Comparison of ENCODE assay signal across 9 cellular contexts in genomic region chr12:118358607-118359540, GRCh38. TPM values are rescaled to one million over a fixed set of nuclear protein-coding genes. Genes with fewer than 3 reads are reported as not detected.
DNase-seq lines count a peak whose midpoint lies in the region; ATAC-seq and TF ChIP-seq lines count a peak whose summit lies in the region.
"Had no signal": no experiment of that assay in that cellular context is flagged by ENCODE, and none has a peak within 500 bp of the region (broad histone marks: within the 10 kb centered on the region; RNA-seq: fewer than 3 reads in every experiment).

No MANE protein-coding gene starts in this region.

- TF ChIP-seq CTCF in DND-41 (IDR thresholded peaks at IDR 0.05; ENCODE audit: borderline replicate concordance, extremely low read depth, low read length, poor library complexity, severe bottlenecking) = no peak
- TF ChIP-seq CTCF in body of pancreas (IDR thresholded peaks at IDR 0.05) = no peak

- H3K4me1 ChIP-seq in DND-41 (ENCODE audit: insufficient read depth, low read length) = peaks cover 41% of the 10 kb centered on the region
- peaks cover 4 to 14% of the 10 kb centered on the region in 2 donors for H3K4me1 ChIP-seq in mucosa of rectum (ENCODE audit: control insufficient read depth in 2 of 2, insufficient read depth in 2 of 2, low read length in 2 of 2)
- H3K4me1 ChIP-seq in body of pancreas = peaks cover 18% of the 10 kb centered on the region

- ATAC-seq in DND-41 (ENCODE audit: insufficient read depth, low read depth) (peak; percentile 59), body of pancreas (no peak), HG03108 (IDR thresholded peaks at IDR 0.05; ENCODE audit: unreplicated experiment) (no peak)
- ATAC-seq in activated CD8-positive, alpha-beta T cell treated with anti-CD3 and anti-CD28 coated beads, Interleukin-2, amount 10 ng/mL, durations not matched to agents 7 days and 5 days = peak; percentile 49

- CTCF ChIA-PET in activated CD8-positive, alpha-beta T cell treated with anti-CD3 and anti-CD28 coated beads, Interleukin-2, amount 10 ng/mL, durations not matched to agents 7 days and 5 days (lab: Charles Lee) = interaction anchor here (0.8 to 6.5 kb wide), 14 partner anchors 8 to 484 kb away, joined by 3 to 146 read pairs (median 6); partner anchors contain the start of genes SUDS3 and TAOK3

- H3K27ac ChIP-seq in DND-41 (ENCODE audit: low read length) = peak overlapping the region; percentile 91
- H3K27ac ChIP-seq in mucosa of rectum (ENCODE audit: low read depth in 2 of 2, low read length in 2 of 2) = peak overlapping the region; percentile 54 to 77
- peak overlapping the region in 2 of 4 donors; percentile 18 to 77 for H3K27ac ChIP-seq in body of pancreas

- H3K79me2 ChIP-seq in DND-41 (ENCODE audit: insufficient read depth, low read length) = peaks cover 57% of the 10 kb centered on the region

- 0 out of 2 replicates have a peak, but pooled peaks cover 10% of the 10 kb centered on the region for H3K36me3 ChIP-seq in DND-41 (ENCODE audit: insufficient read depth, low read length)
- peaks cover 3 to 6% of the 10 kb centered on the region in 2 donors for H3K36me3 ChIP-seq in mucosa of rectum (ENCODE audit: control insufficient read depth in 2 of 2, insufficient read depth in 2 of 2, low read length in 2 of 2)
- no peaks in the 10 kb centered on the region for H3K36me3 ChIP-seq in body of pancreas (replicated peaks in 1 of 2; ENCODE audit: insufficient read depth in 1 of 2, low read depth in 2 of 2)

- H3K4me1 Mint-ChIP-seq in activated CD8-positive, alpha-beta T cell treated with anti-CD3 and anti-CD28 coated beads, Interleukin-2, amount 10 ng/mL, durations not matched to agents 7 days and 5 days (ENCODE audit: low read depth) = peaks cover 34% of the 10 kb centered on the region

- H3K36me3 Mint-ChIP-seq in activated CD8-positive, alpha-beta T cell treated with anti-CD3 and anti-CD28 coated beads, Interleukin-2, amount 10 ng/mL, durations not matched to agents 7 days and 5 days (ENCODE audit: low read depth) = peaks cover 18% of the 10 kb centered on the region

- no peaks in the 10 kb centered on the region for H3K9me3 ChIP-seq in DND-41 (ENCODE audit: insufficient read depth, low read length, severe bottlenecking)
- H3K9me3 ChIP-seq in mucosa of rectum (ENCODE audit: control insufficient read depth in 2 of 2, low read length in 2 of 2) = no peaks in the 10 kb centered on the region
- no peaks in the 10 kb centered on the region for H3K9me3 ChIP-seq in body of pancreas

- peak overlapping the region; percentile 88 for H3K4me3 Mint-ChIP-seq in activated CD8-positive, alpha-beta T cell treated with anti-CD3 and anti-CD28 coated beads, Interleukin-2, amount 10 ng/mL, durations not matched to agents 7 days and 5 days
- H3K4me3 Mint-ChIP-seq: nephron had no signal

- no peak for TF ChIP-seq POLR2A in body of pancreas (IDR thresholded peaks at IDR 0.05)

- H4K20me1 ChIP-seq in DND-41 (ENCODE audit: insufficient read depth, low read length) = no peaks in the 10 kb centered on the region

- DNase-seq in DND-41 (no peak), H4 (ENCODE audit: low spot score) (no peak), body of pancreas (no peak), iPS-NIHi11 (ENCODE audit: low spot score) (no peak)
- DNase-seq in Jurkat, Clone E6-1 (ENCODE audit: low read depth, low spot score) = peak; percentile 60
- no peak for DNase-seq in activated CD8-positive, alpha-beta T cell treated with anti-CD3 and anti-CD28 coated beads, Interleukin-2, amount 10 ng/mL, durations not matched to agents 7 days and 5 days

- intact Hi-C loops in body of pancreas (cut with DNase I) = no loop called here

- 48 to 64% methylated on average over 8 of the region's 8 CpGs for WGBS in body of pancreas, 2 donors

- peak overlapping the region; percentile 84 for H3K4me2 ChIP-seq in DND-41 (ENCODE audit: insufficient read depth, low read length)

- H3K4me3 ChIP-seq in DND-41 (ENCODE audit: low read depth in 1 of 2, low read length in 2 of 2) (peak overlapping the region; percentile 66 to 71), mucosa of rectum (ENCODE audit: low read length in 2 of 2) (peak overlapping the region; percentile 58 to 73), body of pancreas (no peak overlapping the region)
- peak overlapping the region; percentile 67 for H3K4me3 ChIP-seq in Jurkat, Clone E6-1 (ENCODE audit: low read length)

- H3K27me3 ChIP-seq in DND-41 (ENCODE audit: insufficient read depth, low read length, poor library complexity) = no peaks in the 10 kb centered on the region
- no peaks in the 10 kb centered on the region for H3K27me3 ChIP-seq in mucosa of rectum (ENCODE audit: control insufficient read depth in 2 of 2, insufficient read depth in 2 of 2, low read length in 2 of 2)
- H3K27me3 ChIP-seq in body of pancreas = no peaks in the 10 kb centered on the region

- peak overlapping the region; percentile 90 for H3K27ac Mint-ChIP-seq in activated CD8-positive, alpha-beta T cell treated with anti-CD3 and anti-CD28 coated beads, Interleukin-2, amount 10 ng/mL, durations not matched to agents 7 days and 5 days

- H3K9ac ChIP-seq in DND-41 (ENCODE audit: low read depth, low read length) (peak overlapping the region; percentile 74), mucosa of rectum (ENCODE audit: low read depth in 1 of 2, low read length in 2 of 2) (peak overlapping the region; percentile 65 to 66)

- peak overlapping the region; percentile 70 for H2AFZ ChIP-seq in DND-41 (ENCODE audit: low read depth, low read length)

- H3K9me3 Mint-ChIP-seq in activated CD8-positive, alpha-beta T cell treated with anti-CD3 and anti-CD28 coated beads, Interleukin-2, amount 10 ng/mL, durations not matched to agents 7 days and 5 days (ENCODE audit: insufficient read depth) = peaks cover 8% of the 10 kb centered on the region
- H3K9me3 Mint-ChIP-seq: nephron had no signal

- POLR2A ChIA-PET in activated CD8-positive, alpha-beta T cell treated with anti-CD3 and anti-CD28 coated beads, Interleukin-2, amount 10 ng/mL, durations not matched to agents 7 days and 5 days (lab: Charles Lee) = interaction anchor here (0.6 to 5.0 kb wide), 6 partner anchors 8 to 145 kb away, joined by 3 to 35 read pairs (median 4); partner anchors contain the start of genes SUDS3 and TAOK3

- no peaks in the 10 kb centered on the region for H3K27me3 Mint-ChIP-seq in activated CD8-positive, alpha-beta T cell treated with anti-CD3 and anti-CD28 coated beads, Interleukin-2, amount 10 ng/mL, durations not matched to agents 7 days and 5 days (ENCODE audit: low read depth)

RNA-seq across cellular contexts. Expression of gene TAOK3, which starts 13.8 kb away (rescaled TPM):
- polyA plus RNA-seq in Jurkat, Clone E6-1 (2012; ENCODE audit: insufficient read depth, insufficient read length) = 55.1 TPM
- total RNA-seq in activated CD8-positive, alpha-beta T cell treated with anti-CD3 and anti-CD28 coated beads, Interleukin-2, amount 10 ng/mL, durations not matched to agents 7 days and 5 days = 10 to 100 TPM; 57.1 to 61.4 TPM
- total RNA-seq in H4 (2014; rRNA removed; shearing (Covaris generic)) = 14.1 and 24.1 TPM in 2 replicates
- total RNA-seq in body of pancreas = 10 to 100 TPM; 15.6 to 29.3 TPM

RNA-seq across cellular contexts. Expression of gene SUDS3, which starts 17.5 kb away (rescaled TPM):
- polyA plus RNA-seq in Jurkat, Clone E6-1 (2012; ENCODE audit: insufficient read depth, insufficient read length) = 26.1 TPM
- 10 to 100 TPM; 23.3 to 25.3 TPM for total RNA-seq in activated CD8-positive, alpha-beta T cell treated with anti-CD3 and anti-CD28 coated beads, Interleukin-2, amount 10 ng/mL, durations not matched to agents 7 days and 5 days
- total RNA-seq in H4 (2014; rRNA removed; shearing (Covaris generic)) = 21.0 and 34.2 TPM in 2 replicates
- total RNA-seq in body of pancreas = 10 to 100 TPM; 30.3 to 35.5 TPM

Comparison
In these comparisons a context has a peak if more than half of its experiments do, and no peak if none do; other contexts are left out.
1. ATAC-seq: peak in DND-41 (single experiment) and activated CD8-positive, alpha-beta T cell treated with anti-CD3 and anti-CD28 coated beads, Interleukin-2, amount 10 ng/mL, durations not matched to agents 7 days and 5 days (single experiment); none in body of pancreas (single experiment) and HG03108 (single experiment).
2. H3K4me3 ChIP-seq: peak in DND-41 (2 of 2), Jurkat, Clone E6-1 (single experiment) and mucosa of rectum (2 of 2); none in body of pancreas (0 of 2).